In genomic region chr1:58785424-58786058, GRCh38 we compare ENCODE assay signal across 8 cellular contexts. TPM values are rescaled to one million over a fixed set of nuclear protein-coding genes. Genes with fewer than 3 reads are reported as not detected.
DNase-seq lines count a peak whose midpoint lies in the region; ATAC-seq, FAIRE-seq and TF ChIP-seq lines count a peak whose summit lies in the region.

No MANE protein-coding gene starts in this region.

- peak overlapping the region; percentile 98 for H3K9ac ChIP-seq in fibroblast of lung (ENCODE audit: insufficient read depth, low read length)

- H2AFZ ChIP-seq in fibroblast of lung (ENCODE audit: low read length), result no peak overlapping the region

- no peak for ATAC-seq in activated T-cell treated with anti-CD3 and anti-CD28 coated beads, Interleukin-2, amount 50 U/mL, for 4 hours
- ATAC-seq in GM18517 (IDR thresholded peaks at IDR 0.05; ENCODE audit: unreplicated experiment) (no peak), GM18498 (IDR thresholded peaks at IDR 0.05; ENCODE audit: unreplicated experiment) (no peak)

- H3K4me3 ChIP-seq in fibroblast of lung (replicated peaks in 1 of 4; ENCODE audit: control extremely low read depth in 1 of 4, insufficient read depth in 1 of 4, low read depth in 3 of 4, low read length in 4 of 4), result peak overlapping the region; percentile 71 to 82 (median 77)

- DNase-seq in GM12892 (ENCODE audit: insufficient read length) (no peak), NCI-H446 (lab: John Stamatoyannopoulos, UW) (peak; percentile 60 to 72), fibroblast of lung (ENCODE audit: low read depth in 2 of 2) (peak; percentile 63 to 66), urothelium cell line (ENCODE audit: low spot score) (peak; percentile 73)
- DNase-seq in activated T-cell treated with anti-CD3 and anti-CD28 coated beads, Interleukin-2, amount 50 U/mL, for 4 hours, result peak; percentile 13

- no peaks in the 10 kb centered on the region for H3K27me3 Mint-ChIP-seq in activated T-cell treated with anti-CD3 and anti-CD28 coated beads, Interleukin-2, amount 50 U/mL, for 4 hours (ENCODE audit: low read depth)
- peaks cover 3% of the 10 kb centered on the region for H3K27me3 Mint-ChIP-seq in nephron (ENCODE audit: low read depth)

- TF ChIP-seq POLR2A in GM12892 (IDR thresholded peaks at IDR 0.05; ENCODE audit: low read depth, low read length), result no peak

- peaks cover 32% of the 10 kb centered on the region for H3K79me2 ChIP-seq in fibroblast of lung (ENCODE audit: control insufficient read depth, insufficient read depth, low read length)

- H3K27me3 ChIP-seq in fibroblast of lung (ENCODE audit: control insufficient read depth, insufficient read depth, low read length), result no peaks in the 10 kb centered on the region

- H3K36me3 ChIP-seq in fibroblast of lung (ENCODE audit: control insufficient read depth, insufficient read depth, low read length), result peaks cover 10% of the 10 kb centered on the region

- H3K4me3 Mint-ChIP-seq in activated T-cell treated with anti-CD3 and anti-CD28 coated beads, Interleukin-2, amount 50 U/mL, for 4 hours, result peak overlapping the region; percentile 94
- peak overlapping the region; percentile 91 to 95 (median 92) for H3K4me3 Mint-ChIP-seq in nephron

- H3K4me1 Mint-ChIP-seq in activated T-cell treated with anti-CD3 and anti-CD28 coated beads, Interleukin-2, amount 50 U/mL, for 4 hours (ENCODE audit: low read depth), result peaks cover 28% of the 10 kb centered on the region
- peaks cover 27% of the 10 kb centered on the region for H3K4me1 Mint-ChIP-seq in nephron

- H3K27ac Mint-ChIP-seq in nephron, result peak overlapping the region; percentile 88 to 99 (median 97)

- FAIRE-seq in GM12892 (lab: Jason Lieb, UNC), result peak; percentile 62
- FAIRE-seq in urothelium cell line (lab: Jason Lieb, UNC), result no peak

- no peak for TF ChIP-seq CTCF in fibroblast of lung (conservative IDR thresholded peaks at IDR 0.05 in 1 of 2, IDR thresholded peaks at IDR 0.05 in 1 of 2; ENCODE audit: low read depth in 1 of 2, low read length in 2 of 2)
- TF ChIP-seq CTCF in nephron (IDR thresholded peaks at IDR 0.05; ENCODE audit: unreplicated experiment in 3 of 3), result no peak

- H3K4me2 ChIP-seq in fibroblast of lung (ENCODE audit: extremely low read depth, insufficient read depth, low read length), result peak overlapping the region; percentile 85

- H3K4me1 ChIP-seq in fibroblast of lung (ENCODE audit: control insufficient read depth, extremely low read depth, insufficient read depth, low read length), result peaks cover 11% of the 10 kb centered on the region

- H3K27ac ChIP-seq in fibroblast of lung (ENCODE audit: insufficient read depth, low read length), result peak overlapping the region; percentile 98

- no peaks in the 10 kb centered on the region for H4K20me1 ChIP-seq in fibroblast of lung (ENCODE audit: control insufficient read depth, extremely low read depth, insufficient read depth, low read length)

- H3K9me3 Mint-ChIP-seq in activated T-cell treated with anti-CD3 and anti-CD28 coated beads, Interleukin-2, amount 50 U/mL, for 4 hours, result peaks cover 13% of the 10 kb centered on the region
- peaks cover 12% of the 10 kb centered on the region for H3K9me3 Mint-ChIP-seq in nephron

- H3K36me3 Mint-ChIP-seq in activated T-cell treated with anti-CD3 and anti-CD28 coated beads, Interleukin-2, amount 50 U/mL, for 4 hours (ENCODE audit: insufficient read depth), result peaks cover 18% of the 10 kb centered on the region
- H3K36me3 Mint-ChIP-seq in nephron (ENCODE audit: low read depth), result peaks cover 21% of the 10 kb centered on the region

- H3K9me3 ChIP-seq in fibroblast of lung (ENCODE audit: control insufficient read depth, insufficient read depth, low read depth, low read length), result no peaks in the 10 kb centered on the region

RNA-seq across cellular contexts. Expression of gene JUN, which starts 1.7 kb away (rescaled TPM):
- 5.2 TPM for polyA plus RNA-seq in GM12892 (2012; ENCODE audit: missing spikeins)
- total RNA-seq in activated T-cell treated with anti-CD3 and anti-CD28 coated beads, Interleukin-2, amount 50 U/mL, for 4 hours, result 10 to 100 TPM; 19.9 to 27.3 (median 24.5) TPM
- 112 and 145 TPM in 2 replicates for total RNA-seq in fibroblast of lung
- polyA plus RNA-seq in fibroblast of lung, result 22.6 and 73.7 TPM in 2 replicates
- polyA plus RNA-seq in fibroblast of lung (2012), result 39.2 and 112 TPM in 2 replicates
- polyA minus RNA-seq in fibroblast of lung (ENCODE audit: low replicate concordance), result 34.1 and 57.9 TPM in 2 replicates
